ENCODE assay signal across 8 cellular contexts in the genomic region with DNA sequence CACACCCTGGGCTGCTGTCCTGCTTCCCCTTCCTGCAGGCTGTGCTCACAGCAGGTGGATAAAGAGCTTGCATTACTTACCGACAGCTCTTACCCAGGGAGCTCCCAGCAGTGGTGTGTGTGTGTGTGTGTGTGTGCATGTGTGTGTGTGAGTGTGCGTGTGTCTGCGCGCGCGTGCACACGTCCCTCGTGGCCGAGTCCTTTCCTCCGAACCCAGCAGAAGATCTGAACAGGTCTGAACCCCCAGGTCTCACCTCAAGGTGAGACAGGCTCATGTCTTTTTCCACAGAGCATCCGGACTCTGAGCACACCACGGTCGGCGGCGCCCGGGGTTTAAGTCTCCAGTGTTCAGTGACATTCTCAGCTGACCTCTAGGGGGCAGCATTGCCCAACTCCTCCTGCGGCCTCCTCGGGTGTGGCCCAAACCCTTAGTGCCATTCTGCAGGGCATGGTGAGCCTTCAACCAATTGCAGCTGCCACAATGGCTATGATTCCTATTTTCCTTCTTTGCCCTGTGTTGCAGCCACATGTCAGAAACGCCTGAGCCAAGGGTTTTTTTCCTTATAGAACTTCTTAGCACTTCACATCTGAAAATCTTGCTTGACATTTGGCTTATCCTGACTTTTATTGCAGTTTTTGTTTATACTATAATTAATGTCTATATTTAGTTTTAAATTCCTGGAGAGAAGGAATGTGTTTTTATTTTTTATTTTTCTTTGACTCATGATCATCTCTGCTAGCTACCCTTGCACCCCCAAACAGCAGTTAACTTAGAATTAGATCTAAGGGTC.
DNase-seq lines count a peak whose midpoint lies in the region; ATAC-seq and TF ChIP-seq lines count a peak whose summit lies in the region.

No MANE protein-coding gene starts in this region.

- ATAC-seq in HG02798 (IDR thresholded peaks at IDR 0.05; ENCODE audit: poor library complexity, unreplicated experiment), result peak; percentile 82

- peak overlapping the region; percentile 24 for H3K4me3 ChIP-seq in iPS-11a (ENCODE audit: low read depth, low read length)
- H3K4me3 ChIP-seq in smooth muscle cell, result no peak overlapping the region

- H3K4me2 ChIP-seq in smooth muscle cell, result peak overlapping the region; percentile 66

- H3K9ac ChIP-seq in smooth muscle cell (ENCODE audit: low read depth), result no peak overlapping the region

- no peaks in the 10 kb centered on the region for H3F3A ChIP-seq in smooth muscle cell (ENCODE audit: low read depth)

- DNase-seq in NCI-H2081 (lab: John Stamatoyannopoulos, UW), result peak; percentile 66 to 69
- DNase-seq in NCI-H2081 treated with DMSO at 0.1 percent for 48 hours (lab: John Stamatoyannopoulos, UW), result no peak
- peak; percentile 65 to 90 (median 77) for DNase-seq in NCI-H1417 (lab: John Stamatoyannopoulos, UW)
- DNase-seq in T1000 (lab: John Stamatoyannopoulos, UW), result peak; percentile 22
- DNase-seq in astrocyte of the hippocampus (ENCODE audit: low read depth, low spot score), result peak; percentile 78
- DNase-seq in smooth muscle cell (lab: John Stamatoyannopoulos, UW; ENCODE audit: unreplicated experiment), result peak; percentile 16

- peaks cover 19% of the 10 kb centered on the region for H3K27me3 ChIP-seq in smooth muscle cell (ENCODE audit: low read depth)

- WGBS in smooth muscle cell (ENCODE audit: low lambda C conversion rate), result 12% methylated on average over 19 of the region's 19 CpGs

- no peaks in the 10 kb centered on the region for H3K36me3 ChIP-seq in smooth muscle cell (ENCODE audit: low read depth)

- H3K4me1 ChIP-seq in smooth muscle cell (ENCODE audit: low read depth), result no peaks in the 10 kb centered on the region

- peak; percentile 85 for TF ChIP-seq CTCF in smooth muscle cell (IDR thresholded peaks at IDR 0.05; ENCODE audit: borderline replicate concordance, insufficient read depth, poor library complexity, severe bottlenecking)

- no peak overlapping the region for H2AFZ ChIP-seq in smooth muscle cell (ENCODE audit: low read depth)

- H3K27ac ChIP-seq in smooth muscle cell (ENCODE audit: low read depth), result no peak overlapping the region

- no peaks in the 10 kb centered on the region for H3K79me2 ChIP-seq in smooth muscle cell (ENCODE audit: low read depth)

- H4K20me1 ChIP-seq in smooth muscle cell (ENCODE audit: low read depth), result no peaks in the 10 kb centered on the region

- no peaks in the 10 kb centered on the region for H3K9me3 ChIP-seq in smooth muscle cell (replicated peaks; ENCODE audit: low read depth)
